8 cellular contexts compared by ENCODE assay signal in the genomic region with DNA sequence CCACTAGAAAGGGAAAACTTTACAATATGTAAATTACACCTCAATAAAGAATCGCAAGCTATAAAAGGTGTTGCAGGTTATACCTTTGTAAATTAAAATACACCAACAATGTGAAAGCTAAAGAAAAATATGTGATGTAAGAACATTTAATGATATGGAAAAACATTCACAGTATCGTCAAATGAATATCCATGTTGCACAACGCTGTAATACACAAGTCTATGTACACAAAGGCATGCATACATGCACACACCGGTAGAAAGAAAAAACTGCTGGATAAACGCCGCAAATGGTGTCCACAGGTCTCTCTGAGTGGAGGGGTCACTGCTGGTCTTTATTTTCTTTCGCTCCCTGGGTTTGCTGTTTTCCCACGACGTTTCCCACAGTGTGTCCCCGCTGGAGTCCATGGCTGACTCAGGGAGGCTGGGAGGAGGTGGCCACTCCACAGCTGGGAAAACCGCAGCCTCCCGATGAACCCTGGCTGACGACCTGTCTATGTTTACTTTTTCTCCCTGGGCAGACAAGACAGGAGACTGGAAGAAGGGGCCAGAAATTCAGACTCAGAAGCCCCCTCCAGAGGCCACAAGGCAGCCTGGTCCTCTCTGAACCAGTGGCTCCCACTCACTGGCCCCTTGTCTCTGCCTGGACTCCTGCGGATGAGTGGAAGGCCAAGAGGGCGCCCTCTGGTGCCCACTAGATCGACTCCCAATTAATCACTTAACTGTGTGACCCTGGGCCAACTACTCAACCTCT. TPM values are rescaled to one million over a fixed set of nuclear protein-coding genes. Genes with fewer than 3 reads are reported as not detected.
DNase-seq lines count a peak whose midpoint lies in the region; ATAC-seq and TF ChIP-seq lines count a peak whose summit lies in the region.

No MANE protein-coding gene starts in this region.

- H3K9me3 ChIP-seq in thoracic aorta, result no peaks in the 10 kb centered on the region

- ATAC-seq in Right ventricle myocardium superior (ENCODE audit: poor library complexity) (peak; percentile 73), thoracic aorta (ENCODE audit: insufficient number of reproducible peaks, low FRiP score, low read depth) (peak; percentile 27), HG03378 (IDR thresholded peaks at IDR 0.05; ENCODE audit: unreplicated experiment) (no peak)

- H3K27me3 ChIP-seq in thoracic aorta (replicated peaks; ENCODE audit: insufficient read depth), result no peaks in the 10 kb centered on the region

- TF ChIP-seq CTCF in thoracic aorta (IDR thresholded peaks at IDR 0.05), result peak; percentile 58

- peak; percentile 2 to 4 for DNase-seq in activated CD4-positive, alpha-beta T cell treated with anti-CD3 and anti-CD28 coated beads, Interleukin-2, amount 50 U/mL, for 48 hours
- no peak for DNase-seq in activated CD4-positive, alpha-beta T cell treated with anti-CD3 and anti-CD28 coated beads, Interleukin-2, amount 50 U/mL, for 1 hour
- peak; percentile 52 for DNase-seq in SK-MEL-5 (ENCODE audit: low read depth, low spot score)
- DNase-seq in Right ventricle myocardium superior, result peak; percentile 71
- no peak for DNase-seq in thoracic aorta (ENCODE audit: low spot score)
- DNase-seq in COR-L47 (lab: John Stamatoyannopoulos, UW), result no peak
- no peak for DNase-seq in KG1 (lab: John Stamatoyannopoulos, UW)

- in situ Hi-C loops in SK-MEL-5 (cut with HindIII; ENCODE audit: low pct_unique_long_range_greater_than_20kb, low sequenced_read_pairs), result no loop called here

- no peak overlapping the region for H3K27ac ChIP-seq in thoracic aorta

- intact Hi-C loops in Right ventricle myocardium superior (cut with DNase I), result no loop called here

- no peaks in the 10 kb centered on the region for H3K36me3 ChIP-seq in thoracic aorta

- peak overlapping the region; percentile 23 for H3K4me3 ChIP-seq in thoracic aorta

- H3K4me1 ChIP-seq in thoracic aorta (ENCODE audit: control insufficient read depth in 1 of 2, low read depth in 2 of 2), result peaks cover 0 to 10% of the 10 kb centered on the region in 2 donors

RNA-seq across cellular contexts. Expression of gene BPI, which starts 13.0 kb away (rescaled TPM):
- total RNA-seq in SK-MEL-5 (2014; rRNA removed; shearing (Covaris generic)), result not detected in 2 replicates
- polyA plus RNA-seq in SK-MEL-5 (2015; cell fraction: cytosol; rRNA removed), result not detected in 2 replicates
- not detected in 2 replicates for polyA plus RNA-seq in SK-MEL-5 (2015; cell fraction: nucleus; rRNA removed)
- 0.11 TPM for total RNA-seq in Right ventricle myocardium superior
- 1 to 10 TPM in 1 of 2 donors, under 1 TPM in 1; 0.35 to 4.1 TPM for total RNA-seq in thoracic aorta

RNA-seq across cellular contexts. Expression of gene KIAA1755, which starts 30.5 kb away (rescaled TPM):
- not detected in 2 replicates for total RNA-seq in SK-MEL-5 (2014; rRNA removed; shearing (Covaris generic))
- polyA plus RNA-seq in SK-MEL-5 (2015; cell fraction: cytosol; rRNA removed), result not detected in 2 replicates
- polyA plus RNA-seq in SK-MEL-5 (2015; cell fraction: nucleus; rRNA removed), result 0.16 TPM in 1 of 2 replicates, not detected in the other
- 5.4 TPM for total RNA-seq in Right ventricle myocardium superior
- 10 to 100 TPM; 11.0 to 45.4 TPM for total RNA-seq in thoracic aorta

RNA-seq across cellular contexts. Expression of gene LBP, which starts 55.3 kb away (rescaled TPM):
- 0.19 TPM in 1 of 2 replicates, not detected in the other for total RNA-seq in SK-MEL-5 (2014; rRNA removed; shearing (Covaris generic))
- 0.30 TPM in 1 of 2 replicates, not detected in the other for polyA plus RNA-seq in SK-MEL-5 (2015; cell fraction: cytosol; rRNA removed)
- polyA plus RNA-seq in SK-MEL-5 (2015; cell fraction: nucleus; rRNA removed), result 0.53 TPM in 1 of 2 replicates, not detected in the other
- total RNA-seq in Right ventricle myocardium superior (not detected), thoracic aorta (1 to 10 TPM in 1 of 2 donors, under 1 TPM in 1; 0.54 to 1.7 TPM)

Comparison
In these comparisons a context has a peak if more than half of its experiments do, and no peak if none do; other contexts are left out.
1. DNase-seq: peak in activated CD4-positive, alpha-beta T cell treated with anti-CD3 and anti-CD28 coated beads, Interleukin-2, amount 50 U/mL, for 48 hours (2 of 2), SK-MEL-5 (single experiment) and Right ventricle myocardium superior (single experiment); none in activated CD4-positive, alpha-beta T cell treated with anti-CD3 and anti-CD28 coated beads, Interleukin-2, amount 50 U/mL, for 1 hour (single experiment), thoracic aorta (single experiment), COR-L47 (single experiment) and KG1 (single experiment).